ENCODE assay signal across 8 cellular contexts in the genomic region with DNA sequence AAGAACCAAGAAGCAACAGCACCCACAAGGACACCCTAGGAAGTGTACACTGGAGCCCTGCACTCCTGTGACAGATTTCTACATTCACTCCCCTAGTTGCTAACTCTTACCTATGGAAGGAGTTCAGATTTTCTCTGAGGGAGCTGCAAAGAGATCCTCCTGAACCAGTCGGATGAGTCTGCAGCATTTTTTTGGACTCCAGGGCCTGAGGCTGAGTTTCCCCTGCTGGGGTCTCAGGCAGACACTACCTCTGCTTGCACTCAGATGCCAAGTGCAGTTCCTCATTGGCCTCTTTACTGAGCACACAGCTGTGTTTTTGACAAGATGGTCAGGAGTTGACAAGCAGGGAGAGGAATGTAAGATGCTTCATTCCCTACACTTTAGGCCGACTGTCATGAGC.
"Had no signal": no experiment of that assay in that cellular context is flagged by ENCODE, and none has a peak within 500 bp of the region (broad histone marks: within the 10 kb centered on the region; RNA-seq: fewer than 3 reads in every experiment).

No MANE protein-coding gene starts in this region.

- H3K4me3 ChIP-seq: GM23338 had no signal

- ATAC-seq: GM23338, HCT116, HepG2 had no signal

- DNase-seq: H9, HFFc6, KBM-7 had no signal

- FAIRE-seq: H1, H54, HepG2 had no signal
